Comparison of ENCODE assay signal across 14 cellular contexts in the genomic region with DNA sequence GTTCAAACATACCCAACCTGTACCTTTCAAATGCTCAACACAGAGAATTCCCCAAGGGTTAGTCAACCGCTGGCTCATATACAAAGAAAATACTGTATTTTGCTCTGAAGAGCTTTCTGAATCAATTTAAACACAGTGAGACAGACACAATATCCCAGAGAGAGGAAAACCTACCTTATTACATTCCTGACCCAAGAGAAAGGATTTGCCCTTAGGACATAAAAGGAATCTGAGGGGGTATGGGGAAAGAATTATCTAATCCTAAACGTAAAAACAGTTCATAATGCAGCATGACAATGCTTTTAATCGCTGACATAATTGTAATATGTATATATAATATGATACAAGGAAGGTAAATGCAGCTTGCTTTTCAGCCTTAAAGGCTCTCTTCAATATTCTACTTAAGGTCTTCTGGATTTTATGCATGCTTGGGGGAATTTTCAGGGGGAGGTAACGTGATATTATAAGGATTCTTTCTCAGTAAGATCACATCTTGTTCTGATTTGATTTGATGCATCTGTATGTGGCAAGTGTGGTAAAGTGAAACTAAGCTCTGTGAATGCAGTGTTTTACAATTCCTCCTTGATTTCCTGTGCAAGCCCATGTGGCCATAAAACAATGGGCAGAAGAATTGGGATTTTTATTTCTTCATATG.
DNase-seq lines count a peak whose midpoint lies in the region; ATAC-seq and TF ChIP-seq lines count a peak whose summit lies in the region.
"Had no signal": no experiment of that assay in that cellular context is flagged by ENCODE, and none has a peak within 500 bp of the region (broad histone marks: within the 10 kb centered on the region; RNA-seq: fewer than 3 reads in every experiment).

No MANE protein-coding gene starts in this region.

- H3K27me3 Mint-ChIP-seq in stimulated activated naive B cell treated with anti-CD40 and anti-IgM and Interleukin-4, amounts not matched to agents 10 μg/mL and 1 μg/mL and 100 μg/mL, for 72 hours: peaks cover 12 to 16% of the 10 kb centered on the region in 2 donors

- no peak for TF ChIP-seq CTCF in RWPE1 (conservative IDR thresholded peaks at IDR 0.05; ENCODE audit: low read depth)
- no peak for TF ChIP-seq CTCF in osteoblast (IDR thresholded peaks at IDR 0.05; ENCODE audit: extremely low read depth, low read depth, low read length)

- POLR2A ChIA-PET in RWPE1 (lab: Yijun Ruan, JAX; ENCODE audit: low non-redundant PET): no interaction called here

- H3K27ac ChIP-seq in RWPE1 (no peak overlapping the region; the same call in 1 of the 2 replicates), osteoblast (ENCODE audit: low read depth, low read length) (peak overlapping the region; percentile 41)
- H3K27ac ChIP-seq: Peyer's patch had no signal

- no peak overlapping the region for H3K4me3 Mint-ChIP-seq in stimulated activated naive B cell treated with anti-CD40 and anti-IgM and Interleukin-4, amounts not matched to agents 10 μg/mL and 1 μg/mL and 100 μg/mL, for 72 hours
- H3K4me3 Mint-ChIP-seq: CD8-positive, alpha-beta memory T cell; stimulated activated memory B cell treated with anti-CD40 and anti-IgM and Interleukin-4, amounts not matched to agents 10 μg/mL and 1 μg/mL and 100 μg/mL, for 72 hours; WTC11 had no signal

- no peaks in the 10 kb centered on the region for H3K79me2 ChIP-seq in osteoblast (ENCODE audit: insufficient read depth, low read length)

- H3K4me3 ChIP-seq in osteoblast (ENCODE audit: insufficient read depth, low read length): no peak overlapping the region
- H3K4me3 ChIP-seq: Peyer's patch had no signal

- H3K36me3 ChIP-seq in osteoblast (ENCODE audit: insufficient read depth, low read length): no peaks in the 10 kb centered on the region
- H3K36me3 ChIP-seq: Peyer's patch had no signal

- H4K20me1 ChIP-seq in osteoblast (ENCODE audit: insufficient read depth, low read length): no peaks in the 10 kb centered on the region

- no peaks in the 10 kb centered on the region for H3K9me3 Mint-ChIP-seq in stimulated activated naive B cell treated with anti-CD40 and anti-IgM and Interleukin-4, amounts not matched to agents 10 μg/mL and 1 μg/mL and 100 μg/mL, for 72 hours
- H3K9me3 Mint-ChIP-seq: stimulated activated memory B cell treated with anti-CD40 and anti-IgM and Interleukin-4, amounts not matched to agents 10 μg/mL and 1 μg/mL and 100 μg/mL, for 72 hours; WTC11 had no signal

- H3K4me1 Mint-ChIP-seq in stimulated activated naive B cell treated with anti-CD40 and anti-IgM and Interleukin-4, amounts not matched to agents 10 μg/mL and 1 μg/mL and 100 μg/mL, for 72 hours: no peaks in the 10 kb centered on the region
- H3K4me1 Mint-ChIP-seq: CD8-positive, alpha-beta memory T cell; stimulated activated memory B cell treated with anti-CD40 and anti-IgM and Interleukin-4, amounts not matched to agents 10 μg/mL and 1 μg/mL and 100 μg/mL, for 72 hours had no signal

- DNase-seq in Daoy (ENCODE audit: low read depth): peak; percentile 91
- peak; percentile 93 for DNase-seq in RWPE1 (ENCODE audit: low spot score)
- peak; percentile 81 for DNase-seq in fibroblast of gingiva (ENCODE audit: low read depth)
- no peak for DNase-seq in osteoblast (ENCODE audit: insufficient read length, low spot score, missing footprints)
- no peak for DNase-seq in stimulated activated naive B cell treated with anti-CD40 and anti-IgM and Interleukin-4, amounts not matched to agents 10 μg/mL and 1 μg/mL and 100 μg/mL, for 72 hours
- no peak for DNase-seq in COR-L47 (lab: John Stamatoyannopoulos, UW)
- no peak for DNase-seq in NCI-H2107 (lab: John Stamatoyannopoulos, UW)
- DNase-seq: activated T-cell treated with anti-CD3 and anti-CD28 coated beads, Interleukin-2, amount 50 U/mL, for 1 hour; CD8-positive, alpha-beta memory T cell; NCI-H2081; Peyer's patch had no signal

- no peaks in the 10 kb centered on the region for H3K9me3 ChIP-seq in osteoblast (ENCODE audit: low read depth, low read length)
- H3K9me3 ChIP-seq: Peyer's patch had no signal

- no peaks in the 10 kb centered on the region for H3K27me3 ChIP-seq in osteoblast (ENCODE audit: insufficient read depth, low read length)
- H3K27me3 ChIP-seq: Peyer's patch had no signal

- H3K4me1 ChIP-seq in osteoblast (ENCODE audit: insufficient read depth, low read length): peaks cover 46% of the 10 kb centered on the region
- H3K4me1 ChIP-seq: Peyer's patch had no signal

- no peak overlapping the region for H2AFZ ChIP-seq in osteoblast (ENCODE audit: low read length)

- no peak for ATAC-seq in stimulated activated naive B cell treated with anti-CD40 and anti-IgM and Interleukin-4, amounts not matched to agents 10 μg/mL and 1 μg/mL and 100 μg/mL, for 72 hours (replicated peaks)
- ATAC-seq in GM19463 (IDR thresholded peaks at IDR 0.05; ENCODE audit: unreplicated experiment): no peak
- ATAC-seq: stimulated activated memory B cell treated with anti-CD40 and anti-IgM and Interleukin-4, amounts not matched to agents 10 μg/mL and 1 μg/mL and 100 μg/mL, for 72 hours; WTC11 had no signal

- CTCF ChIA-PET in RWPE1 (lab: Yijun Ruan, JAX): interaction anchor here (0.7 to 1.0 kb wide), 4 partner anchors 20 to 55 kb away, joined by 3 to 5 read pairs (median 4); no protein-coding TSS in a partner anchor

- no peaks in the 10 kb centered on the region for H3K36me3 Mint-ChIP-seq in stimulated activated naive B cell treated with anti-CD40 and anti-IgM and Interleukin-4, amounts not matched to agents 10 μg/mL and 1 μg/mL and 100 μg/mL, for 72 hours
- H3K36me3 Mint-ChIP-seq: CD8-positive, alpha-beta memory T cell; stimulated activated memory B cell treated with anti-CD40 and anti-IgM and Interleukin-4, amounts not matched to agents 10 μg/mL and 1 μg/mL and 100 μg/mL, for 72 hours had no signal

- H3K27ac Mint-ChIP-seq in stimulated activated naive B cell treated with anti-CD40 and anti-IgM and Interleukin-4, amounts not matched to agents 10 μg/mL and 1 μg/mL and 100 μg/mL, for 72 hours: no peak overlapping the region
- H3K27ac Mint-ChIP-seq: CD8-positive, alpha-beta memory T cell; stimulated activated memory B cell treated with anti-CD40 and anti-IgM and Interleukin-4, amounts not matched to agents 10 μg/mL and 1 μg/mL and 100 μg/mL, for 72 hours; WTC11 had no signal

- H3K4me2 ChIP-seq in osteoblast (ENCODE audit: insufficient read depth, low read length): peak overlapping the region; percentile 75

Comparison
In these comparisons a context has a peak if more than half of its experiments do, and no peak if none do; other contexts are left out.
1. DNase-seq: peak in Daoy (single experiment), RWPE1 (single experiment) and fibroblast of gingiva (single experiment); none in osteoblast (single experiment), stimulated activated naive B cell treated with anti-CD40 and anti-IgM and Interleukin-4, amounts not matched to agents 10 μg/mL and 1 μg/mL and 100 μg/mL, for 72 hours (single experiment), COR-L47 (single experiment) and NCI-H2107 (single experiment).